Comparison of ENCODE assay signal across 15 cellular contexts in the genomic region with DNA sequence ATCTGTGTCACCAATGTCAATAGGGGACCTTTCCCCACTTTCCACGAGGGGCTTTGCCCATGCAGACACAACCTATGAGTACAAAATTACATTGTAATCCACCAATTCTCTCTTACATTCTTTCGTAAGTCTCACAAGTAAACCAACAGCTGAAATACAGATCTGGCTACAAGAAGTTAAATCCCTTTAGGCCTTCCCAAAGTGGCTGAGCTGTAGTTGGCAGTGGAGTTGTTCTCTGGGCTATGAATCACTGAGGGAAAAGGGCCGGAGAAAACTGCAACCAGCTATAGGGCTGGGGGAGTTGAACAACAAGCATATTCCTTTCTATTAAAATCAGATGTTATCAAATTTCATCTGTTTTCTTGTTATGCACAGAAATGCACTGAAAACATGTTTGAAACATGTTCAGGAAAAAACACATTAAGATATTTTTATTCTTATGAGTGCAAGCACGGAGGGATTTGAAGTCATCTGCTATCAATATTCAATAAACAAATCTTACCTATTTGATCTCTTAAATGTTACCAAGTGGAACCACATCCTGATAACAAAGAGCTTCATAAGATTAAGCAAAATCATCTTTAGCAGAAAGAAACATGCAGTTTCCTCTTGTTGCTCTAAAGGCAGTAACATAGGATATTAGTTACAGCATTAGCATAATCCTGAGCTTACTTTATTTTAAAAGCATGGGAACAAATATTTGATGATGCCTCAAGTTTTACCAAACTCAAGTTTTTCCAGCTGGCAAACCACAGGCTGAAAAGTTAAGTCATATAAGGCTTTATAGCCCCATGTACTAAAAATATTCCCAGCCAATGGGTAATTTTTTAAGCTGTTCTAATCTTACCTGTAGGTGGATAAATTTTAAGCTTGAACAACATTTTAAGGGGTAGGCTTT.
DNase-seq lines count a peak whose midpoint lies in the region; ATAC-seq and TF ChIP-seq lines count a peak whose summit lies in the region.
"Had no signal": no experiment of that assay in that cellular context is flagged by ENCODE, and none has a peak within 500 bp of the region (broad histone marks: within the 10 kb centered on the region; RNA-seq: fewer than 3 reads in every experiment).

No MANE protein-coding gene starts in this region.

- peak overlapping the region in 9 of 10 donors; percentile 18 to 91 (median 75) for H3K27ac Mint-ChIP-seq in naive thymus-derived CD8-positive, alpha-beta T cell
- H3K27ac Mint-ChIP-seq: activated CD4-positive, alpha-beta T cell treated with anti-CD3 and anti-CD28 coated beads, Interleukin-2, amount 10 ng/mL, durations not matched to agents 24 days and 14 days had no signal

- peaks cover 0 to 9% (median 0%) of the 10 kb centered on the region in 3 donors for H3K36me3 Mint-ChIP-seq in naive thymus-derived CD8-positive, alpha-beta T cell

- H3K27ac ChIP-seq in dorsolateral prefrontal cortex, result no peak overlapping the region

- peak; percentile 33 to 76 for ATAC-seq in naive thymus-derived CD8-positive, alpha-beta T cell
- ATAC-seq in GM21367 (IDR thresholded peaks at IDR 0.05; ENCODE audit: unreplicated experiment), result no peak
- ATAC-seq in GM18517 (IDR thresholded peaks at IDR 0.05; ENCODE audit: unreplicated experiment), result no peak
- ATAC-seq: esophagus mucosa had no signal

- peak overlapping the region in 6 of 10 donors; percentile 42 to 64 (median 52) for H3K4me3 Mint-ChIP-seq in naive thymus-derived CD8-positive, alpha-beta T cell
- H3K4me3 Mint-ChIP-seq: activated CD4-positive, alpha-beta T cell treated with anti-CD3 and anti-CD28 coated beads, Interleukin-2, amount 10 ng/mL, durations not matched to agents 24 days and 14 days had no signal

- H3K4me3 ChIP-seq in HFF-Myc (replicated peaks; ENCODE audit: low read depth, low read length), result no peak overlapping the region
- H3K4me3 ChIP-seq in dorsolateral prefrontal cortex, result no peak overlapping the region

- POLR2A ChIA-PET in naive thymus-derived CD8-positive, alpha-beta T cell (lab: Charles Lee), result interaction anchor here (1.0 kb wide), 1 partner anchor 19 kb away, joined by 9 read pairs; no protein-coding TSS in a partner anchor

- no peak for TF ChIP-seq CTCF in HFF-Myc (IDR thresholded peaks at IDR 0.05; ENCODE audit: low read depth, low read length, missing control alignments)
- TF ChIP-seq CTCF in dorsolateral prefrontal cortex (IDR thresholded peaks at IDR 0.05 in 54 of 56, conservative IDR thresholded peaks at IDR 0.05 in 2 of 56; ENCODE audit: low read depth in 1 of 56, partially characterized antibody in 56 of 56), result no peak

- peak; percentile 74 for DNase-seq in AG20443 (ENCODE audit: low spot score)
- peak; percentile 84 for DNase-seq in HFF-Myc (ENCODE audit: extremely low read depth, low read depth)
- DNase-seq in dedifferentiated amniotic fluid mesenchymal stem cell (ENCODE audit: extremely low spot score), result peak; percentile 85
- DNase-seq in naive thymus-derived CD8-positive, alpha-beta T cell, result peak in 2 of 10 donors; percentile 31 to 35
- DNase-seq in dorsolateral prefrontal cortex, result no peak
- DNase-seq in NCI-H526 treated with DMSO at 0.1 percent for 48 hours (lab: John Stamatoyannopoulos, UW), result no peak
- DNase-seq: activated CD4-positive, alpha-beta T cell treated with anti-CD3 and anti-CD28 coated beads, Interleukin-2, amount 10 ng/mL, durations not matched to agents 24 days and 14 days; C1 segment of cervical spinal cord; cortex of kidney; NCI-H146; NCI-H345; SHP77 treated with DMSO at 0.1 percent for 48 hours had no signal

- intact Hi-C loops in dorsolateral prefrontal cortex (cut with DNase I), result no loop called here

- peaks cover 10 to 36% (median 24%) of the 10 kb centered on the region in 4 donors for H3K4me1 Mint-ChIP-seq in naive thymus-derived CD8-positive, alpha-beta T cell

- H3K27me3 Mint-ChIP-seq in naive thymus-derived CD8-positive, alpha-beta T cell, result peaks cover 0 to 2% (median 0%) of the 10 kb centered on the region in 5 donors

- H3K9me3 Mint-ChIP-seq in naive thymus-derived CD8-positive, alpha-beta T cell, result no peaks in the 10 kb centered on the region
- H3K9me3 Mint-ChIP-seq: activated CD4-positive, alpha-beta T cell treated with anti-CD3 and anti-CD28 coated beads, Interleukin-2, amount 10 ng/mL, durations not matched to agents 24 days and 14 days had no signal

- no peaks in the 10 kb centered on the region for H3K27me3 ChIP-seq in dorsolateral prefrontal cortex

Comparison
In these comparisons a context has a peak if more than half of its experiments do, and no peak if none do; other contexts are left out.
1. DNase-seq: peak in AG20443 (single experiment), HFF-Myc (single experiment) and dedifferentiated amniotic fluid mesenchymal stem cell (single experiment); none in dorsolateral prefrontal cortex (0 of 10) and NCI-H526 treated with DMSO at 0.1 percent for 48 hours (single experiment).
2. ATAC-seq: peak in naive thymus-derived CD8-positive, alpha-beta T cell (2 of 2); none in GM21367 (single experiment) and GM18517 (single experiment).